ENCODE assay signal across 28 cellular contexts in genomic region chr9:3548636-3549035, GRCh38.
"Had no signal": no experiment of that assay in that cellular context is flagged by ENCODE, and none has a peak within 500 bp of the region (broad histone marks: within the 10 kb centered on the region; RNA-seq: fewer than 3 reads in every experiment).

No MANE protein-coding gene starts in this region.

- H3K27ac ChIP-seq: neural progenitor cell, ovary, parathyroid adenoma, psoas muscle, right lobe of liver, sigmoid colon, stomach, thoracic aorta, thyroid gland, tibial nerve, upper lobe of left lung, vagina had no signal

- H3K4me1 ChIP-seq: parathyroid adenoma, psoas muscle, right lobe of liver, sigmoid colon, stomach, tibial nerve, upper lobe of left lung, vagina had no signal

- H3K27ac Mint-ChIP-seq: naive thymus-derived CD8-positive, alpha-beta T cell; nephron; neural progenitor cell; progenitor cell of endocrine pancreas; stimulated activated effector memory CD8-positive, alpha-beta T cell treated with anti-CD3 and anti-CD28 coated beads, Interleukin-12 subunit alpha, Interleukin-12 subunit beta, amount 100 ng/mL, for 72 hours; stimulated activated naive B cell treated with anti-CD40 and anti-IgM and Interleukin-4, amounts not matched to agents 10 μg/mL and 1 μg/mL and 100 μg/mL, for 72 hours; stimulated activated naive CD8-positive, alpha-beta T cell treated with anti-CD3 and anti-CD28 coated beads, Interleukin-15, Interleukin-2, amounts not matched to agents 100 ng/mL and 50 ng/mL, for 24 hours had no signal

- H3K79me2 ChIP-seq: parathyroid adenoma had no signal

- H2AFZ ChIP-seq: neural progenitor cell, parathyroid adenoma had no signal

- H3K36me3 ChIP-seq: neural progenitor cell, ovary, right lobe of liver, thoracic aorta, thyroid gland, upper lobe of left lung, vagina had no signal

- ATAC-seq: naive thymus-derived CD8-positive, alpha-beta T cell; psoas muscle; right cardiac atrium; right lobe of liver; stimulated activated effector memory CD8-positive, alpha-beta T cell treated with anti-CD3 and anti-CD28 coated beads, Interleukin-12 subunit alpha, Interleukin-12 subunit beta, amount 100 ng/mL, for 72 hours; stimulated activated naive B cell treated with anti-CD40 and anti-IgM and Interleukin-4, amounts not matched to agents 10 μg/mL and 1 μg/mL and 100 μg/mL, for 72 hours had no signal

- H3K9me3 Mint-ChIP-seq: naive thymus-derived CD8-positive, alpha-beta T cell; nephron; neural progenitor cell; stimulated activated effector memory CD8-positive, alpha-beta T cell treated with anti-CD3 and anti-CD28 coated beads, Interleukin-12 subunit alpha, Interleukin-12 subunit beta, amount 100 ng/mL, for 72 hours; stimulated activated naive B cell treated with anti-CD40 and anti-IgM and Interleukin-4, amounts not matched to agents 10 μg/mL and 1 μg/mL and 100 μg/mL, for 72 hours; stimulated activated naive CD8-positive, alpha-beta T cell treated with anti-CD3 and anti-CD28 coated beads, Interleukin-15, Interleukin-2, amounts not matched to agents 100 ng/mL and 50 ng/mL, for 24 hours had no signal

- DNase-seq: naive thymus-derived CD8-positive, alpha-beta T cell; occipital lobe; ovary; posterior cingulate gyrus; psoas muscle; right cardiac atrium; right lobe of liver; sigmoid colon; small intestine; stimulated activated CD4-positive, alpha-beta T cell treated with anti-CD3 and anti-CD28 coated beads, Interleukin-15, amount 100 ng/mL, for 24 hours; stimulated activated CD4-positive, alpha-beta T cell treated with anti-CD3 and anti-CD28 coated beads, Interleukin-2, amount 100 ng/mL, for 24 hours; stimulated activated CD4-positive, alpha-beta T cell treated with anti-CD3 and anti-CD28 coated beads, Interleukin-2, amount 100 ng/mL, for 48 hours; stimulated activated CD4-positive, alpha-beta T cell treated with anti-CD3 and anti-CD28 coated beads, Interleukin-4, amount 100 ng/mL, for 24 hours; stimulated activated naive B cell treated with anti-CD40 and anti-IgM and Interleukin-4, amounts not matched to agents 10 μg/mL and 1 μg/mL and 100 μg/mL, for 72 hours; stimulated activated naive CD4-positive, alpha-beta T cell treated with Interleukin-2 at 50 U/mL for 16 hours; stomach; thyroid gland; trophoblast cell; upper lobe of left lung had no signal

- H3K4me1 Mint-ChIP-seq: nephron; stimulated activated effector memory CD8-positive, alpha-beta T cell treated with anti-CD3 and anti-CD28 coated beads, Interleukin-12 subunit alpha, Interleukin-12 subunit beta, amount 100 ng/mL, for 72 hours; stimulated activated naive B cell treated with anti-CD40 and anti-IgM and Interleukin-4, amounts not matched to agents 10 μg/mL and 1 μg/mL and 100 μg/mL, for 72 hours had no signal

- H3K9ac ChIP-seq: neural progenitor cell, parathyroid adenoma had no signal

- H3K27me3 ChIP-seq: neural progenitor cell, ovary, right lobe of liver, sigmoid colon, stomach, thyroid gland, tibial nerve, upper lobe of left lung, vagina had no signal

- H3K9me3 ChIP-seq: ovary, psoas muscle, right lobe of liver, sigmoid colon, stomach, thoracic aorta, thyroid gland, tibial nerve, upper lobe of left lung, vagina had no signal

- H3K4me3 Mint-ChIP-seq: naive thymus-derived CD8-positive, alpha-beta T cell; nephron; neural progenitor cell; stimulated activated effector memory CD8-positive, alpha-beta T cell treated with anti-CD3 and anti-CD28 coated beads, Interleukin-12 subunit alpha, Interleukin-12 subunit beta, amount 100 ng/mL, for 72 hours; stimulated activated naive B cell treated with anti-CD40 and anti-IgM and Interleukin-4, amounts not matched to agents 10 μg/mL and 1 μg/mL and 100 μg/mL, for 72 hours; stimulated activated naive CD8-positive, alpha-beta T cell treated with anti-CD3 and anti-CD28 coated beads, Interleukin-15, Interleukin-2, amounts not matched to agents 100 ng/mL and 50 ng/mL, for 24 hours had no signal

- H3K27me3 Mint-ChIP-seq: progenitor cell of endocrine pancreas; stimulated activated naive B cell treated with anti-CD40 and anti-IgM and Interleukin-4, amounts not matched to agents 10 μg/mL and 1 μg/mL and 100 μg/mL, for 72 hours; stimulated activated naive CD8-positive, alpha-beta T cell treated with anti-CD3 and anti-CD28 coated beads, Interleukin-15, Interleukin-2, amounts not matched to agents 100 ng/mL and 50 ng/mL, for 24 hours had no signal

- H3K4me3 ChIP-seq: neural progenitor cell, ovary, psoas muscle, right lobe of liver, sigmoid colon, stomach, thoracic aorta, thyroid gland, tibial nerve, upper lobe of left lung, vagina had no signal

- H3K4me2 ChIP-seq: neural progenitor cell had no signal
